ENCODE assay signal across 24 cellular contexts in genomic region chr1:199449681-199450080, GRCh38.
"Had no signal": no experiment of that assay in that cellular context is flagged by ENCODE, and none has a peak within 500 bp of the region (broad histone marks: within the 10 kb centered on the region; RNA-seq: fewer than 3 reads in every experiment).

No MANE protein-coding gene starts in this region.

- H2AFZ ChIP-seq: parathyroid adenoma had no signal

- H3K9ac ChIP-seq: parathyroid adenoma had no signal

- H3K4me3 ChIP-seq: esophagus squamous epithelium, left lung, prostate gland, right atrium auricular region, smooth muscle cell, stomach, thyroid gland had no signal

- H3K4me1 ChIP-seq: esophagus squamous epithelium, left lung, parathyroid adenoma, prostate gland, right atrium auricular region, stomach, thyroid gland had no signal

- H3K36me3 ChIP-seq: esophagus squamous epithelium, left lung, prostate gland, right atrium auricular region, stomach, thyroid gland had no signal

- H3K4me3 Mint-ChIP-seq: effector memory CD8-positive, alpha-beta T cell; naive thymus-derived CD4-positive, alpha-beta T cell; nephron progenitor cell; stimulated activated effector memory CD8-positive, alpha-beta T cell treated with anti-CD3 and anti-CD28 coated beads, Interleukin-12 subunit alpha, Interleukin-12 subunit beta, amount 100 ng/mL, for 72 hours had no signal

- H3K4me2 ChIP-seq: smooth muscle cell had no signal

- H3K9me3 ChIP-seq: left lung, prostate gland, stomach, thyroid gland had no signal

- H3K36me3 Mint-ChIP-seq: naive thymus-derived CD4-positive, alpha-beta T cell; stimulated activated effector memory CD8-positive, alpha-beta T cell treated with anti-CD3 and anti-CD28 coated beads, Interleukin-12 subunit alpha, Interleukin-12 subunit beta, amount 100 ng/mL, for 72 hours had no signal

- DNase-seq: cortex of kidney; effector memory CD8-positive, alpha-beta T cell; erythroblast; esophagus squamous epithelium; head of caudate nucleus; left lung; mesendoderm; midbrain; naive thymus-derived CD4-positive, alpha-beta T cell; nephron progenitor cell; stimulated activated CD4-positive, alpha-beta T cell treated with anti-CD3 and anti-CD28 coated beads, Interleukin-2, amount 100 ng/mL, for 24 hours; stimulated activated CD4-positive, alpha-beta T cell treated with anti-CD3 and anti-CD28 coated beads, Interleukin-4, amount 100 ng/mL, for 24 hours; stimulated activated naive CD4-positive, alpha-beta T cell treated with Interleukin-2 at 50 U/mL for 16 hours; stomach; thyroid gland had no signal

- H3K27ac ChIP-seq: esophagus squamous epithelium, left lung, parathyroid adenoma, prostate gland, right atrium auricular region, stomach, thyroid gland had no signal

- H3K79me2 ChIP-seq: parathyroid adenoma had no signal

- H3K4me1 Mint-ChIP-seq: naive thymus-derived CD4-positive, alpha-beta T cell; stimulated activated effector memory CD8-positive, alpha-beta T cell treated with anti-CD3 and anti-CD28 coated beads, Interleukin-12 subunit alpha, Interleukin-12 subunit beta, amount 100 ng/mL, for 72 hours had no signal

- ATAC-seq: effector memory CD8-positive, alpha-beta T cell; left lung; naive thymus-derived CD4-positive, alpha-beta T cell; sciatic nerve; stimulated activated effector memory CD8-positive, alpha-beta T cell treated with anti-CD3 and anti-CD28 coated beads, Interleukin-12 subunit alpha, Interleukin-12 subunit beta, amount 100 ng/mL, for 72 hours had no signal

- H3K27ac Mint-ChIP-seq: effector memory CD8-positive, alpha-beta T cell; naive thymus-derived CD4-positive, alpha-beta T cell; nephron progenitor cell; stimulated activated effector memory CD8-positive, alpha-beta T cell treated with anti-CD3 and anti-CD28 coated beads, Interleukin-12 subunit alpha, Interleukin-12 subunit beta, amount 100 ng/mL, for 72 hours had no signal

- H3K27me3 ChIP-seq: esophagus squamous epithelium, left lung, right atrium auricular region, stomach, thyroid gland had no signal

- FAIRE-seq: endometrium, frontal cortex, kidney had no signal
